30 cellular contexts compared by ENCODE assay signal in genomic region chr7:31918706-31919393, GRCh38.
"Had no signal": no experiment of that assay in that cellular context is flagged by ENCODE, and none has a peak within 500 bp of the region (broad histone marks: within the 10 kb centered on the region; RNA-seq: fewer than 3 reads in every experiment).

No MANE protein-coding gene starts in this region.

- H3K4me3 ChIP-seq: adrenal gland, body of pancreas, colonic mucosa, esophagus squamous epithelium, gastroesophageal sphincter had no signal

- H3K36me3 ChIP-seq: adrenal gland, colonic mucosa, esophagus squamous epithelium, gastroesophageal sphincter had no signal

- H3K27me3 ChIP-seq: adrenal gland, body of pancreas, colonic mucosa, esophagus squamous epithelium, gastroesophageal sphincter had no signal

- FAIRE-seq: endometrium, endothelial cell of umbilical vein had no signal

- H3K4me1 ChIP-seq: adrenal gland, colonic mucosa, esophagus squamous epithelium had no signal

- H3K9me3 ChIP-seq: adrenal gland, colonic mucosa, esophagus squamous epithelium, gastroesophageal sphincter had no signal

- DNase-seq: activated CD4-positive, alpha-beta memory T cell treated with anti-CD3 and anti-CD28 coated beads for 36 hours; activated CD4-positive, alpha-beta T cell treated with anti-CD3 and anti-CD28 coated beads for 36 hours; activated CD4-positive, alpha-beta T cell treated with anti-CD3 and anti-CD28 coated beads, Interleukin-2, amount 10 ng/mL, durations not matched to agents 7 days and 5 days; activated CD4-positive, CD25-positive, alpha-beta regulatory T cell; activated CD4-positive, CD25-positive, alpha-beta regulatory T cell treated with anti-CD3 and anti-CD28 coated beads, Interleukin-2, amount 50 U/mL, for 72 hours; activated CD8-positive, alpha-beta memory T cell treated with anti-CD3 and anti-CD28 coated beads, Interleukin-2, amount 10 ng/mL, durations not matched to agents 7 days and 5 days; activated CD8-positive, alpha-beta memory T cell treated with anti-CD3 and anti-CD28 coated beads, Interleukin-2, amount 50 U/mL, for 4 hours; activated CD8-positive, alpha-beta T cell treated with anti-CD3 and anti-CD28 coated beads, Interleukin-2, amount 10 ng/mL, durations not matched to agents 7 days and 5 days; activated effector memory CD4-positive, alpha-beta T cell treated with anti-CD3 and anti-CD28 coated beads, Interleukin-2, amount 50 U/mL, for 16 hours; activated naive CD4-positive, alpha-beta T cell treated with anti-CD3 and anti-CD28 coated beads for 36 hours; activated naive CD8-positive, alpha-beta T cell treated with anti-CD3 and anti-CD28 coated beads for 36 hours; activated naive CD8-positive, alpha-beta T cell treated with anti-CD3 and anti-CD28 coated beads, Interleukin-2, amount 50 U/mL, for 24 hours; activated T-cell treated with anti-CD3 and anti-CD28 coated beads, Interleukin-2, amount 50 U/mL, for 1 hour; activated T-cell treated with anti-CD3 and anti-CD28 coated beads, Interleukin-2, amount 50 U/mL, for 48 hours; adrenal gland; amygdala; aorta; body of pancreas; central memory CD4-positive, alpha-beta T cell; cerebellar nuclear complex; colonic mucosa; effector CD8-positive, alpha-beta T cell; esophagus squamous epithelium; foreskin melanocyte; T-helper 1 cell; T-helper 17 cell had no signal

- ATAC-seq: activated CD4-positive, alpha-beta T cell treated with anti-CD3 and anti-CD28 coated beads for 36 hours; activated CD8-positive, alpha-beta memory T cell treated with anti-CD3 and anti-CD28 coated beads, Interleukin-2, amount 10 ng/mL, durations not matched to agents 7 days and 5 days; activated CD8-positive, alpha-beta T cell treated with anti-CD3 and anti-CD28 coated beads, Interleukin-2, amount 10 ng/mL, durations not matched to agents 7 days and 5 days; activated naive CD8-positive, alpha-beta T cell treated with anti-CD3 and anti-CD28 coated beads, Interleukin-2, amount 50 U/mL, for 24 hours; body of pancreas; gastroesophageal sphincter; T-helper 17 cell had no signal

- H3K27ac ChIP-seq: adrenal gland, body of pancreas, colonic mucosa, epithelial cell of prostate, esophagus squamous epithelium, gastroesophageal sphincter had no signal
